In genomic region chr9:121652037-121652837, GRCh38 we compare ENCODE assay signal across 8 cellular contexts. TPM values are rescaled to one million over a fixed set of nuclear protein-coding genes. Genes with fewer than 3 reads are reported as not detected.
A peak's percentile ranks its signal among the peaks of the same experiment; 100 is the strongest.
DNase-seq lines count a peak whose midpoint lies in the region; ATAC-seq and TF ChIP-seq lines count a peak whose summit lies in the region.

No MANE protein-coding gene starts in this region.

- peak overlapping the region in 5 of 8 donors; percentile 15 to 76 (median 55) for H3K4me3 Mint-ChIP-seq in CD4-positive, alpha-beta memory T cell
- H3K4me3 Mint-ChIP-seq in osteocyte (ENCODE audit: unreplicated experiment) = peak overlapping the region; percentile 88

- no peaks in the 10 kb centered on the region for H3K36me3 Mint-ChIP-seq in CD4-positive, alpha-beta memory T cell
- H3K36me3 Mint-ChIP-seq in osteocyte (ENCODE audit: unreplicated experiment) = peaks cover 3% of the 10 kb centered on the region

- ATAC-seq in PC-3 = no peak
- no peak for ATAC-seq in HG02759 (IDR thresholded peaks at IDR 0.05; ENCODE audit: unreplicated experiment)
- no peak for ATAC-seq in HG02610 (IDR thresholded peaks at IDR 0.05; ENCODE audit: unreplicated experiment)

- TF ChIP-seq CTCF in PC-3 (conservative IDR thresholded peaks at IDR 0.05; ENCODE audit: low read depth, low read length) = no peak
- no peak for TF ChIP-seq CTCF in esophagus squamous epithelium (IDR thresholded peaks at IDR 0.05)
- no peak for TF ChIP-seq CTCF in osteocyte (IDR thresholded peaks at IDR 0.05)

- H3K79me2 ChIP-seq in PC-3 (ENCODE audit: low read length) = no peaks in the 10 kb centered on the region

- H2AFZ ChIP-seq in PC-3 (ENCODE audit: low read length) = peak overlapping the region; percentile 72

- peak overlapping the region; percentile 96 for H3K4me2 ChIP-seq in PC-3 (ENCODE audit: low read length)

- peaks cover 29% of the 10 kb centered on the region for H3K27me3 ChIP-seq in CD4-positive, alpha-beta memory T cell (ENCODE audit: insufficient read depth, low read length)
- H3K27me3 ChIP-seq in PC-3 (ENCODE audit: low read length) = no peaks in the 10 kb centered on the region
- H3K27me3 ChIP-seq in esophagus squamous epithelium = peaks cover 0 to 37% (median 0%) of the 10 kb centered on the region in 4 donors

- intact Hi-C loops in CD4-positive, alpha-beta memory T cell (cut with micrococcal nuclease) = no loop called here
- intact Hi-C loops in PC-3 (cut with micrococcal nuclease) = no loop called here
- intact Hi-C loops in esophagus squamous epithelium (cut with DNase I) = no loop called here

- no peaks in the 10 kb centered on the region for H4K20me1 ChIP-seq in PC-3 (ENCODE audit: low read length)

- no peaks in the 10 kb centered on the region for H3K36me3 ChIP-seq in CD4-positive, alpha-beta memory T cell (ENCODE audit: insufficient read depth, low read length)
- no peaks in the 10 kb centered on the region for H3K36me3 ChIP-seq in PC-3 (ENCODE audit: low read depth, low read length)
- H3K36me3 ChIP-seq in esophagus squamous epithelium = no peaks in the 10 kb centered on the region

- no peaks in the 10 kb centered on the region for H3K9me2 ChIP-seq in PC-3 (replicated peaks; ENCODE audit: low read length)

- no peaks in the 10 kb centered on the region for H3K9me3 Mint-ChIP-seq in CD4-positive, alpha-beta memory T cell
- no peaks in the 10 kb centered on the region for H3K9me3 Mint-ChIP-seq in osteocyte (ENCODE audit: unreplicated experiment)

- no peaks in the 10 kb centered on the region for H3K9me3 ChIP-seq in CD4-positive, alpha-beta memory T cell (ENCODE audit: control insufficient read depth in 1 of 2, low read length in 2 of 2)
- no peaks in the 10 kb centered on the region for H3K9me3 ChIP-seq in PC-3 (ENCODE audit: low read length)
- H3K9me3 ChIP-seq in esophagus squamous epithelium = no peaks in the 10 kb centered on the region

- no peak overlapping the region for H3K4me3 ChIP-seq in CD4-positive, alpha-beta memory T cell (ENCODE audit: low read length in 2 of 2)
- H3K4me3 ChIP-seq in PC-3 (ENCODE audit: low read length) (peak overlapping the region; percentile 78), esophagus squamous epithelium (peak overlapping the region; percentile 42 to 73 (median 50))

- CTCF ChIA-PET in CD4-positive, alpha-beta memory T cell (lab: Charles Lee; ENCODE audit: partially characterized antibody) = no interaction called here
- CTCF ChIA-PET in PC-3 (lab: Charles Lee) = no interaction called here

- POLR2A ChIA-PET in CD4-positive, alpha-beta memory T cell (lab: Charles Lee; ENCODE audit: partially characterized antibody) = no interaction called here
- POLR2A ChIA-PET in PC-3 (lab: Charles Lee; ENCODE audit: unreplicated experiment) = no interaction called here

- H3K4me1 Mint-ChIP-seq in CD4-positive, alpha-beta memory T cell = peaks cover 4 to 21% (median 7%) of the 10 kb centered on the region in 4 donors
- H3K4me1 Mint-ChIP-seq in osteocyte (ENCODE audit: unreplicated experiment) = peaks cover 40% of the 10 kb centered on the region

- WGBS in esophagus squamous epithelium, 2 donors = 9 to 15% methylated on average over 8 to 14 of the region's 29 CpGs

- peaks cover 44 to 51% of the 10 kb centered on the region in 2 donors for H3K27me3 Mint-ChIP-seq in CD4-positive, alpha-beta memory T cell
- H3K27me3 Mint-ChIP-seq in osteocyte (ENCODE audit: unreplicated experiment) = no peaks in the 10 kb centered on the region

- no peaks in the 10 kb centered on the region for H3F3A ChIP-seq in PC-3 (ENCODE audit: low read length, unreplicated experiment)

- no peak for TF ChIP-seq POLR2A in esophagus squamous epithelium (IDR thresholded peaks at IDR 0.05)

- peak overlapping the region; percentile 55 for H3K9ac ChIP-seq in PC-3 (ENCODE audit: low read length)

- TSS peak; percentile 20 for BruUV-seq in PC-3 (replicated peaks; lab: Mats Ljungman, UMichigan)

- DNase-seq in CD4-positive, alpha-beta memory T cell = no peak
- DNase-seq in PC-3 (no peak), esophagus squamous epithelium (lab: John Stamatoyannopoulos, UW) (no peak), osteocyte (ENCODE audit: extremely low spot score, unreplicated experiment) (no peak), NAMALWA (ENCODE audit: low spot score) (no peak), Ammon's horn (ENCODE audit: low spot score) (no peak)

- no peak overlapping the region for H3K27ac Mint-ChIP-seq in CD4-positive, alpha-beta memory T cell
- H3K27ac Mint-ChIP-seq in osteocyte (ENCODE audit: unreplicated experiment) = peak overlapping the region; percentile 75

- peaks cover 6% of the 10 kb centered on the region for H3K4me1 ChIP-seq in CD4-positive, alpha-beta memory T cell (ENCODE audit: insufficient read depth, low read length)
- H3K4me1 ChIP-seq in PC-3 (ENCODE audit: insufficient read depth, low read length) (peaks cover 12% of the 10 kb centered on the region), esophagus squamous epithelium (peaks cover 24 to 66% (median 36%) of the 10 kb centered on the region in 3 donors)

- no peak overlapping the region for H3K27ac ChIP-seq in CD4-positive, alpha-beta memory T cell (ENCODE audit: low read depth, low read length)
- H3K27ac ChIP-seq in PC-3 (ENCODE audit: low read length) = no peak overlapping the region
- peak overlapping the region; percentile 55 to 78 (median 72) for H3K27ac ChIP-seq in esophagus squamous epithelium

RNA-seq across cellular contexts. Expression of gene DAB2IP, which starts 0.8 kb away (rescaled TPM):
- not detected for total RNA-seq in CD4-positive, alpha-beta memory T cell
- polyA plus RNA-seq in CD4-positive, alpha-beta memory T cell = not detected
- total RNA-seq in PC-3 (2014; rRNA removed) (15.2 and 17.6 TPM in 2 replicates), esophagus squamous epithelium (10 to 100 TPM; 28.3 to 48.8 (median 38.1) TPM), osteocyte (43.6 and 47.9 TPM in 2 replicates)

Comparison
In these comparisons a context has a peak if more than half of its experiments do, and no peak if none do; other contexts are left out.
1. H3K27ac ChIP-seq: peak in esophagus squamous epithelium (4 of 4); none in CD4-positive, alpha-beta memory T cell (single experiment) and PC-3 (single experiment).
2. H3K4me3 ChIP-seq: peak in PC-3 (single experiment) and esophagus squamous epithelium (4 of 4); none in CD4-positive, alpha-beta memory T cell (0 of 2).
3. RNA of gene DAB2IP, which starts 0.8 kb away (total RNA-seq): 28.3 to 48.8 TPM in esophagus squamous epithelium, 43.6 to 47.9 TPM in osteocyte and 15.2 to 17.6 TPM in PC-3; not detected in CD4-positive, alpha-beta memory T cell; every median in the first group is over 10 times any median in the second.